In the genomic region with DNA sequence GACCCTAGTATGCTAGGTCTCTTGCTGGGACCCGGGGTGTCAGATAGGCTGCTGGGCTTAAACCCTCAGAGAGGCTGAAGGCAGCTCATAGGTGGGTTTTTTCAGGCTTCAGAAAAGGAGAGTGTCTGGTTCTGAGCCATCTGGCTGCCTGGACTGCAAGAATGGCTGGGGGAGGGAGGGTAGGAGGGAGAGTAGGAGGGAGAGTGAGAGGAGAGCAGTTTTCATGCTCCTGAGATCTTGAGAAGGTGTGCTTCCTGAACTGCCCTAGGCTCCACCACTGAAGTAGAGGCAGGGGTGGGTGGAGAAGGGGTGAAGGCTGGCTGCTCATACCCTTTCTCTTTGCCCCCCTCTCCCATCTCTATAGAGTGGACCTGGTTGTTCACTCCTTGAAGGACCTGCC, we compare ENCODE assay signal across 18 cellular contexts. TPM values are rescaled to one million over a fixed set of nuclear protein-coding genes. Genes with fewer than 3 reads are reported as not detected.
DNase-seq lines count a peak whose midpoint lies in the region; ATAC-seq and TF ChIP-seq lines count a peak whose summit lies in the region.
"Had no signal": no experiment of that assay in that cellular context is flagged by ENCODE, and none has a peak within 500 bp of the region (broad histone marks: within the 10 kb centered on the region; RNA-seq: fewer than 3 reads in every experiment).

No MANE protein-coding gene starts in this region.

- DNase-seq in activated CD4-positive, alpha-beta memory T cell treated with anti-CD3 and anti-CD28 coated beads, Interleukin-2, amount 10 ng/mL, durations not matched to agents 7 days and 5 days: no peak
- DNase-seq in activated CD4-positive, alpha-beta memory T cell treated with anti-CD3 and anti-CD28 coated beads for 36 hours: no peak
- no peak for DNase-seq in mesendoderm
- no peak for DNase-seq in type B pancreatic cell (ENCODE audit: extremely low spot score, unreplicated experiment)
- DNase-seq in ACHN: no peak
- DNase-seq: Caco-2; CD4-positive, alpha-beta T cell; DMS153; GDM1; Karpas-422; NCI-H1417; NCI-H1694 treated with DMSO at 0.1 percent for 48 hours; NCI-H69 had no signal

- H3K9me3 Mint-ChIP-seq in activated CD4-positive, alpha-beta memory T cell treated with anti-CD3 and anti-CD28 coated beads, Interleukin-2, amount 10 ng/mL, durations not matched to agents 7 days and 5 days: no peaks in the 10 kb centered on the region
- H3K9me3 Mint-ChIP-seq in activated CD4-positive, alpha-beta memory T cell treated with anti-CD3 and anti-CD28 coated beads for 36 hours: no peaks in the 10 kb centered on the region
- H3K9me3 Mint-ChIP-seq in type B pancreatic cell: no peaks in the 10 kb centered on the region
- H3K9me3 Mint-ChIP-seq: CD4-positive, alpha-beta T cell; IgD-negative memory B cell had no signal

- H3K27ac Mint-ChIP-seq in activated CD4-positive, alpha-beta memory T cell treated with anti-CD3 and anti-CD28 coated beads, Interleukin-2, amount 10 ng/mL, durations not matched to agents 7 days and 5 days: peak overlapping the region; percentile 31
- H3K27ac Mint-ChIP-seq in activated CD4-positive, alpha-beta memory T cell treated with anti-CD3 and anti-CD28 coated beads for 36 hours: no peak overlapping the region
- H3K27ac Mint-ChIP-seq in type B pancreatic cell: peak overlapping the region; percentile 8
- H3K27ac Mint-ChIP-seq: CD4-positive, alpha-beta T cell had no signal

- no peaks in the 10 kb centered on the region for H3K27me3 Mint-ChIP-seq in activated CD4-positive, alpha-beta memory T cell treated with anti-CD3 and anti-CD28 coated beads, Interleukin-2, amount 10 ng/mL, durations not matched to agents 7 days and 5 days
- H3K27me3 Mint-ChIP-seq in activated CD4-positive, alpha-beta memory T cell treated with anti-CD3 and anti-CD28 coated beads for 36 hours: no peaks in the 10 kb centered on the region
- no peaks in the 10 kb centered on the region for H3K27me3 Mint-ChIP-seq in type B pancreatic cell
- H3K27me3 Mint-ChIP-seq: CD4-positive, alpha-beta T cell; IgD-negative memory B cell had no signal

- no peaks in the 10 kb centered on the region for H3K27me3 ChIP-seq in OCI-LY1 (ENCODE audit: insufficient read depth, low read length)
- no peaks in the 10 kb centered on the region for H3K27me3 ChIP-seq in mesendoderm (ENCODE audit: insufficient read depth, low read length, poor library complexity)

- H3K9ac ChIP-seq in OCI-LY1 (ENCODE audit: low read length) (no peak overlapping the region), mesendoderm (ENCODE audit: low read length) (no peak overlapping the region)

- ATAC-seq in GM18870 (IDR thresholded peaks at IDR 0.05; ENCODE audit: unreplicated experiment): no peak
- ATAC-seq: Panc1, SK-N-SH treated with all-trans-retinoic acid at 6 μM for 48 hours had no signal

- no CpG with 5 or more reads among the region's 1 CpG for WGBS in mesendoderm (ENCODE audit: extremely low coverage, insufficient coverage, low lambda C conversion rate)

- no peaks in the 10 kb centered on the region for H3K9me3 ChIP-seq in OCI-LY1 (ENCODE audit: low read length)
- H3K9me3 ChIP-seq: Caco-2 had no signal

- in situ Hi-C loops in ACHN (cut with HindIII; ENCODE audit: low pct_ligation_motif_present, low pct_unique_long_range_greater_than_20kb, low sequenced_read_pairs): no loop called here

- peak overlapping the region; percentile 2 for H3K56ac ChIP-seq in mesendoderm (ENCODE audit: low read length)

- no peak overlapping the region for H3K4me3 Mint-ChIP-seq in activated CD4-positive, alpha-beta memory T cell treated with anti-CD3 and anti-CD28 coated beads, Interleukin-2, amount 10 ng/mL, durations not matched to agents 7 days and 5 days
- H3K4me3 Mint-ChIP-seq in activated CD4-positive, alpha-beta memory T cell treated with anti-CD3 and anti-CD28 coated beads for 36 hours: no peak overlapping the region
- no peak overlapping the region for H3K4me3 Mint-ChIP-seq in type B pancreatic cell
- H3K4me3 Mint-ChIP-seq: CD4-positive, alpha-beta T cell had no signal

- peaks cover 39% of the 10 kb centered on the region for H3K4me1 ChIP-seq in OCI-LY1 (ENCODE audit: insufficient read depth, low read length, severe bottlenecking)
- H3K4me1 ChIP-seq in mesendoderm (ENCODE audit: control insufficient read depth, low read depth, low read length): peaks cover 8% of the 10 kb centered on the region

- peaks cover 32% of the 10 kb centered on the region for H3K36me3 Mint-ChIP-seq in activated CD4-positive, alpha-beta memory T cell treated with anti-CD3 and anti-CD28 coated beads, Interleukin-2, amount 10 ng/mL, durations not matched to agents 7 days and 5 days (ENCODE audit: low read depth)
- H3K36me3 Mint-ChIP-seq in activated CD4-positive, alpha-beta memory T cell treated with anti-CD3 and anti-CD28 coated beads for 36 hours: peaks cover 28% of the 10 kb centered on the region
- H3K36me3 Mint-ChIP-seq in type B pancreatic cell: peaks cover 12% of the 10 kb centered on the region
- H3K36me3 Mint-ChIP-seq: IgD-negative memory B cell had no signal

- no peak overlapping the region for H2AFZ ChIP-seq in OCI-LY1 (ENCODE audit: low read length)

- H3K9me2 ChIP-seq in OCI-LY1 (ENCODE audit: low read depth, low read length): no peaks in the 10 kb centered on the region

- no peak overlapping the region for H2BK5ac ChIP-seq in mesendoderm (ENCODE audit: low read length)

- H2BK15ac ChIP-seq in mesendoderm (replicated peaks; ENCODE audit: low read depth): no peak overlapping the region

- POLR2A ChIA-PET in activated CD4-positive, alpha-beta memory T cell treated with anti-CD3 and anti-CD28 coated beads, Interleukin-2, amount 10 ng/mL, durations not matched to agents 7 days and 5 days (lab: Charles Lee): interaction anchor here (0.8 to 2.0 kb wide), 3 partner anchors 22 to 231 kb away, joined by 3 to 6 read pairs (median 4); partner anchors contain the start of genes TRAPPC4 and VPS11
- POLR2A ChIA-PET in activated CD4-positive, alpha-beta memory T cell treated with anti-CD3 and anti-CD28 coated beads for 36 hours (lab: Charles Lee): no interaction called here

- no peak overlapping the region for H4K5ac ChIP-seq in mesendoderm (ENCODE audit: low read length)

- TF ChIP-seq CTCF in OCI-LY1 (IDR thresholded peaks at IDR 0.05; ENCODE audit: low read length) (no peak), type B pancreatic cell (conservative IDR thresholded peaks at IDR 0.05) (no peak)

- no peak overlapping the region for H3K23ac ChIP-seq in mesendoderm (ENCODE audit: low read length)

- H3K4me2 ChIP-seq in OCI-LY1 (ENCODE audit: low read length) (no peak overlapping the region), mesendoderm (ENCODE audit: low read length) (no peak overlapping the region)

- H3K4me3 ChIP-seq in OCI-LY1 (ENCODE audit: low read depth, low read length, poor library complexity, severe bottlenecking): no peak overlapping the region
- no peak overlapping the region for H3K4me3 ChIP-seq in mesendoderm (ENCODE audit: low read length)

- no peak overlapping the region for H2BK120ac ChIP-seq in mesendoderm (ENCODE audit: low read depth, low read length)

- intact Hi-C loops in activated CD4-positive, alpha-beta memory T cell treated with anti-CD3 and anti-CD28 coated beads for 36 hours (cut with micrococcal nuclease): no loop called here

- H3K4me1 Mint-ChIP-seq in activated CD4-positive, alpha-beta memory T cell treated with anti-CD3 and anti-CD28 coated beads, Interleukin-2, amount 10 ng/mL, durations not matched to agents 7 days and 5 days: peaks cover 78% of the 10 kb centered on the region
- H3K4me1 Mint-ChIP-seq in activated CD4-positive, alpha-beta memory T cell treated with anti-CD3 and anti-CD28 coated beads for 36 hours (ENCODE audit: low read depth): peaks cover 39% of the 10 kb centered on the region
- peaks cover 35% of the 10 kb centered on the region for H3K4me1 Mint-ChIP-seq in type B pancreatic cell (ENCODE audit: unreplicated experiment)

- peak overlapping the region; percentile 10 for H3K27ac ChIP-seq in OCI-LY1 (ENCODE audit: low read depth, low read length, poor library complexity, severe bottlenecking)
- no peak overlapping the region for H3K27ac ChIP-seq in mesendoderm (ENCODE audit: low read depth, low read length)

- H3K79me1 ChIP-seq in mesendoderm (ENCODE audit: low read length): peaks cover 18% of the 10 kb centered on the region

- no peak overlapping the region for H3K18ac ChIP-seq in mesendoderm (ENCODE audit: low read length)

- H3K36me3 ChIP-seq in OCI-LY1 (ENCODE audit: insufficient read depth, low read length) (peaks cover 35% of the 10 kb centered on the region), mesendoderm (ENCODE audit: control insufficient read depth, insufficient read depth, low read length) (peaks cover 6% of the 10 kb centered on the region)

- CTCF ChIA-PET in activated CD4-positive, alpha-beta memory T cell treated with anti-CD3 and anti-CD28 coated beads, Interleukin-2, amount 10 ng/mL, durations not matched to agents 7 days and 5 days (lab: Charles Lee): interaction anchor here (0.5 to 1.2 kb wide), 3 partner anchors 22 to 80 kb away, joined by 3 to 4 read pairs (median 3); no protein-coding TSS in a partner anchor
- CTCF ChIA-PET in activated CD4-positive, alpha-beta memory T cell treated with anti-CD3 and anti-CD28 coated beads for 36 hours (lab: Charles Lee): no interaction called here

- no peaks in the 10 kb centered on the region for H4K20me1 ChIP-seq in OCI-LY1 (ENCODE audit: insufficient read depth, low read length)

- H3K4ac ChIP-seq in mesendoderm (ENCODE audit: low read depth, low read length): no peak overlapping the region

- peaks cover 19% of the 10 kb centered on the region for H3K79me2 ChIP-seq in OCI-LY1 (ENCODE audit: insufficient read depth, low read length)
- H3K79me2 ChIP-seq in mesendoderm (ENCODE audit: control insufficient read depth, insufficient read depth, low read length): peaks cover 28% of the 10 kb centered on the region

- no peak overlapping the region for H4K8ac ChIP-seq in mesendoderm (ENCODE audit: low read depth, low read length)

- H2AK5ac ChIP-seq in mesendoderm (ENCODE audit: low read length): no peak overlapping the region

- peaks cover 3% of the 10 kb centered on the region for H3F3A ChIP-seq in OCI-LY1 (ENCODE audit: insufficient read depth, low read length)

RNA-seq across cellular contexts. Expression of gene HMBS, which starts 4.6 kb away (rescaled TPM):
- 10 to 100 TPM; 17.3 to 18.8 TPM for total RNA-seq in activated CD4-positive, alpha-beta memory T cell treated with anti-CD3 and anti-CD28 coated beads, Interleukin-2, amount 10 ng/mL, durations not matched to agents 7 days and 5 days
- 10 to 100 TPM; 31.2 to 33.8 TPM for total RNA-seq in activated CD4-positive, alpha-beta memory T cell treated with anti-CD3 and anti-CD28 coated beads for 36 hours
- polyA plus RNA-seq in mesendoderm (2013, experiment 1 of 2): 40.0 TPM
- polyA plus RNA-seq in mesendoderm (2013, experiment 2 of 2): 37.8 TPM
- 25.3 and 38.2 TPM in 2 replicates for total RNA-seq in type B pancreatic cell (ENCODE audit: low replicate concordance)

RNA-seq across cellular contexts. Expression of gene DPAGT1, which starts 12.3 kb away (rescaled TPM):
- total RNA-seq in activated CD4-positive, alpha-beta memory T cell treated with anti-CD3 and anti-CD28 coated beads, Interleukin-2, amount 10 ng/mL, durations not matched to agents 7 days and 5 days: 10 to 100 TPM; 57.3 to 58.4 TPM
- total RNA-seq in activated CD4-positive, alpha-beta memory T cell treated with anti-CD3 and anti-CD28 coated beads for 36 hours: 10 to 100 TPM; 64.4 to 66.9 TPM
- polyA plus RNA-seq in mesendoderm (2013, experiment 1 of 2): 41.4 TPM
- 40.9 TPM for polyA plus RNA-seq in mesendoderm (2013, experiment 2 of 2)
- 46.4 and 62.1 TPM in 2 replicates for total RNA-seq in type B pancreatic cell (ENCODE audit: low replicate concordance)

RNA-seq across cellular contexts. Expression of gene C2CD2L, which starts 17.8 kb away (rescaled TPM):
- 10 to 100 TPM; 28.5 to 29.2 TPM for total RNA-seq in activated CD4-positive, alpha-beta memory T cell treated with anti-CD3 and anti-CD28 coated beads, Interleukin-2, amount 10 ng/mL, durations not matched to agents 7 days and 5 days
- total RNA-seq in activated CD4-positive, alpha-beta memory T cell treated with anti-CD3 and anti-CD28 coated beads for 36 hours: 10 to 100 TPM; 23.6 to 25.2 TPM
- 2.1 TPM for polyA plus RNA-seq in mesendoderm (2013, experiment 1 of 2)
- 2.0 TPM for polyA plus RNA-seq in mesendoderm (2013, experiment 2 of 2)
- total RNA-seq in type B pancreatic cell (ENCODE audit: low replicate concordance): 10.7 and 13.5 TPM in 2 replicates

RNA-seq across cellular contexts. Expression of gene VPS11, which starts 21.7 kb away (rescaled TPM):
- total RNA-seq in activated CD4-positive, alpha-beta memory T cell treated with anti-CD3 and anti-CD28 coated beads, Interleukin-2, amount 10 ng/mL, durations not matched to agents 7 days and 5 days: 10 to 100 TPM; 30.6 to 36.1 TPM
- 10 to 100 TPM; 19.2 to 21.1 TPM for total RNA-seq in activated CD4-positive, alpha-beta memory T cell treated with anti-CD3 and anti-CD28 coated beads for 36 hours
- polyA plus RNA-seq in mesendoderm (2013, experiment 1 of 2): 14.4 TPM
- 13.2 TPM for polyA plus RNA-seq in mesendoderm (2013, experiment 2 of 2)
- total RNA-seq in type B pancreatic cell (ENCODE audit: low replicate concordance): 34.8 and 35.8 TPM in 2 replicates

RNA-seq across cellular contexts. Expression of gene HINFP, which starts 32.1 kb away (rescaled TPM):
- total RNA-seq in activated CD4-positive, alpha-beta memory T cell treated with anti-CD3 and anti-CD28 coated beads, Interleukin-2, amount 10 ng/mL, durations not matched to agents 7 days and 5 days: 10 to 100 TPM; 36.6 to 36.7 TPM
- total RNA-seq in activated CD4-positive, alpha-beta memory T cell treated with anti-CD3 and anti-CD28 coated beads for 36 hours: 10 to 100 TPM; 22.3 to 24.3 TPM
- polyA plus RNA-seq in mesendoderm (2013, experiment 1 of 2): 17.5 TPM
- 18.8 TPM for polyA plus RNA-seq in mesendoderm (2013, experiment 2 of 2)
- total RNA-seq in type B pancreatic cell (ENCODE audit: low replicate concordance): 31.6 and 33.0 TPM in 2 replicates
